Comparison of ENCODE assay signal across 22 cellular contexts in genomic region chr15:49026700-49027099, GRCh38.
"Had no signal": no experiment of that assay in that cellular context is flagged by ENCODE, and none has a peak within 500 bp of the region (broad histone marks: within the 10 kb centered on the region; RNA-seq: fewer than 3 reads in every experiment).

No MANE protein-coding gene starts in this region.

- DNase-seq: KBM-7; NCI-H1092; NCI-H1105 treated with DMSO at 0.1 percent for 48 hours; NCI-H1417 treated with DMSO at 0.1 percent for 48 hours; NCI-H146; NCI-H1694 treated with DMSO at 0.1 percent for 48 hours; NCI-H1930; NCI-H2081; NCI-H2107; NCI-H2227 treated with DMSO at 0.1 percent for 48 hours; NCI-H524; NCI-H526 treated with DMSO at 0.1 percent for 48 hours; NCI-H748 treated with DMSO at 0.1 percent for 48 hours; NK-92 treated with Interleukin-12 subunit alpha and Interleukin-12 subunit beta, amount 100 ng/mL, for 24 hours; PC-3; Right ventricle myocardium superior; SIG-M5 had no signal

- H3K4me1 ChIP-seq: SJSA1 had no signal

- FAIRE-seq: HepG2 had no signal

- H3K9me3 ChIP-seq: SJSA1 had no signal

- H3K9me3 Mint-ChIP-seq: IgD-negative memory B cell had no signal

- H3K27ac ChIP-seq: SJSA1, SK-N-MC had no signal

- H3K4me3 ChIP-seq: SJSA1, SK-N-MC had no signal

- H3K27me3 ChIP-seq: SJSA1 had no signal

- H3K4me3 Mint-ChIP-seq: IgD-negative memory B cell had no signal

- H3K27me3 Mint-ChIP-seq: IgD-negative memory B cell had no signal

- ATAC-seq: HepG2, Panc1, PC-3 had no signal
